ENCODE assay signal across 33 cellular contexts in the genomic region with DNA sequence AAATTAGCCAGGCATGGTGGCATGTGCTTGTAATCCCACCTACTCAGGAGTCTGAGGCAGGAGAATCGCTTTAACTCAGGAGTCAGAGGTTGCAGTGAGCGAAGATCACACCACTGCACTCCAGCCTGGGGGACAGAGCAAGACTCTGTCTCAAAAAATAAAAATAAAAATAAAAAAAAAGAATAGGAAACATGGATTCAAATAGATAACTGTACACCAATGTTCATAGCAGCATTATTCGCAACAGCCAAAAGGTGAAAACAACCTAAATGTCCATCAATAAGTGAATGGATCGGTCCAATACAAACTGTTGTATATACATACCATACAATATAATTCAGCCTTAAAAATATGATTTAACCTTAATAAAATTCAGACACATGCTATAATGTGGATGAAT. TPM values are rescaled to one million over a fixed set of nuclear protein-coding genes. Genes with fewer than 3 reads are reported as not detected.
"Had no signal": no experiment of that assay in that cellular context is flagged by ENCODE, and none has a peak within 500 bp of the region (broad histone marks: within the 10 kb centered on the region; RNA-seq: fewer than 3 reads in every experiment).

No MANE protein-coding gene starts in this region.

- FAIRE-seq: astrocyte, bronchial epithelial cell had no signal

- H3K27me3 ChIP-seq: adrenal gland, ascending aorta, body of pancreas, breast epithelium had no signal

- H3K36me3 ChIP-seq: adrenal gland, ascending aorta, brain microvascular endothelial cell, breast epithelium, cardiac muscle cell had no signal

- H3K4me3 ChIP-seq: adrenal gland, ascending aorta, body of pancreas, breast epithelium, cardiac muscle cell had no signal

- DNase-seq: activated effector memory CD4-positive, alpha-beta T cell treated with anti-CD3 and anti-CD28 coated beads, Interleukin-2, amount 50 U/mL, for 16 hours; activated effector memory CD4-positive, alpha-beta T cell treated with Interleukin-2 at 50 U/mL for 16 hours; activated gamma-delta T cell; activated gamma-delta T cell treated with Interleukin-2 at 50 U/mL for 16 hours; activated naive CD4-positive, alpha-beta T cell; activated naive CD4-positive, alpha-beta T cell treated with anti-CD3 and anti-CD28 coated beads for 36 hours; activated naive CD4-positive, alpha-beta T cell treated with anti-CD3 and anti-CD28 coated beads, Interleukin-2, amount 10 ng/mL, durations not matched to agents 7 days and 5 days; activated naive CD4-positive, alpha-beta T cell treated with anti-CD3 and anti-CD28 coated beads, Interleukin-2, amount 50 U/mL, for 16 hours; activated naive CD4-positive, alpha-beta T cell treated with Interleukin-2 at 50 U/mL for 16 hours; activated naive CD8-positive, alpha-beta T cell treated with anti-CD3 and anti-CD28 coated beads for 36 hours; activated naive CD8-positive, alpha-beta T cell treated with anti-CD3 and anti-CD28 coated beads, Interleukin-2, amount 10 ng/mL, durations not matched to agents 7 days and 5 days; activated naive CD8-positive, alpha-beta T cell treated with anti-CD3 and anti-CD28 coated beads, Interleukin-2, amount 50 U/mL, for 24 hours; activated T-cell treated with anti-CD3 and anti-CD28 coated beads, Interleukin-2, amount 50 U/mL, for 4 hours; activated T-cell treated with anti-CD3 and anti-CD28 coated beads, Interleukin-2, amount 50 U/mL, for 48 hours; activated T-cell treated with anti-CD3 and anti-CD28 coated beads, Interleukin-2, amount 50 U/mL, for 72 hours; adrenal gland; amniotic stem cell; amygdala; anterior cingulate cortex; aorta; body of pancreas; brain microvascular endothelial cell; caudate nucleus; central memory CD4-positive, alpha-beta T cell; cerebellar nuclear complex had no signal

- H3K4me1 ChIP-seq: adrenal gland, ascending aorta, breast epithelium had no signal

- H3K27ac ChIP-seq: adrenal gland, ascending aorta, body of pancreas, brain microvascular endothelial cell, breast epithelium, cardiac muscle cell had no signal

- H3K9me3 ChIP-seq: adrenal gland, ascending aorta, body of pancreas, breast epithelium had no signal

- ATAC-seq: activated naive CD4-positive, alpha-beta T cell treated with anti-CD3 and anti-CD28 coated beads, Interleukin-2, amount 50 U/mL, for 72 hours; activated naive CD8-positive, alpha-beta T cell treated with anti-CD3 and anti-CD28 coated beads, Interleukin-2, amount 50 U/mL, for 24 hours; activated T-cell treated with anti-CD3 and anti-CD28 coated beads, Interleukin-2, amount 50 U/mL, for 4 hours; activated T-cell treated with anti-CD3 and anti-CD28 coated beads, Interleukin-2, amount 50 U/mL, for 72 hours; activated T-helper 17 cell treated with anti-CD3 and anti-CD28 coated beads, Interleukin-2, amount 50 U/mL, for 72 hours; body of pancreas had no signal

RNA-seq across cellular contexts. Expression of gene RIPK3, which starts 3.1 kb away (rescaled TPM):
- polyA plus RNA-seq: cardiac muscle cell had no signal

RNA-seq across cellular contexts. Expression of gene ADCY4, which starts 8.0 kb away (rescaled TPM):
- polyA plus RNA-seq: cardiac muscle cell had no signal

RNA-seq across cellular contexts. Expression of gene NFATC4, which starts 25.1 kb away (rescaled TPM):
- total RNA-seq: activated naive CD8-positive, alpha-beta T cell treated with anti-CD3 and anti-CD28 coated beads, Interleukin-2, amount 10 ng/mL, durations not matched to agents 7 days and 5 days; activated T-helper 1 cell treated with anti-CD3 and anti-CD28 coated beads, Interleukin-12 subunit alpha, Interleukin-12 subunit beta, Interleukin-2, Interleukin-4 antibody, amounts not matched to agents 30 ng/mL and 10 ng/mL and 1 ng/mL, durations not matched to agents 14 hours and 24 hours and 36 hours had no signal
